ENCODE assay signal across 23 cellular contexts in genomic region chr10:92413011-92413410, GRCh38.
A peak's percentile ranks its signal among the peaks of the same experiment; 100 is the strongest.
DNase-seq lines count a peak whose midpoint lies in the region; ATAC-seq and TF ChIP-seq lines count a peak whose summit lies in the region.
"Had no signal": no experiment of that assay in that cellular context is flagged by ENCODE, and none has a peak within 500 bp of the region (broad histone marks: within the 10 kb centered on the region; RNA-seq: fewer than 3 reads in every experiment).

No MANE protein-coding gene starts in this region.

- POLR2A ChIA-PET in A673 (lab: Charles Lee; ENCODE audit: low non-redundant PET), result no interaction called here

- H3K27ac ChIP-seq in A673 (ENCODE audit: low read depth, low read length, poor library complexity, severe bottlenecking), result no peak overlapping the region
- H3K27ac ChIP-seq: BLaER1, PC-9, SJSA1 had no signal

- no peaks in the 10 kb centered on the region for H3K9me3 ChIP-seq in A673 (ENCODE audit: low read depth, low read length, poor library complexity, severe bottlenecking)
- H3K9me3 ChIP-seq: SJSA1 had no signal

- peaks cover 7% of the 10 kb centered on the region for H3K4me1 ChIP-seq in A673 (ENCODE audit: insufficient read depth, low read length, poor library complexity, severe bottlenecking)
- H3K4me1 ChIP-seq: BLaER1, SJSA1 had no signal

- H3K36me3 ChIP-seq in A673 (ENCODE audit: insufficient read depth, low read length, poor library complexity, severe bottlenecking), result no peaks in the 10 kb centered on the region
- H3K36me3 ChIP-seq: BLaER1, SJSA1 had no signal

- CTCF ChIA-PET in A673 (lab: Charles Lee), result interaction anchor here (0.6 kb wide), 1 partner anchor 180 kb away, joined by 4 read pairs; no protein-coding TSS in a partner anchor

- DNase-seq in A673 (ENCODE audit: low spot score), result peak; percentile 86
- peak; percentile 13 for DNase-seq in DMS79 (lab: John Stamatoyannopoulos, UW)
- DNase-seq in NCI-H82 (lab: John Stamatoyannopoulos, UW), result peak; percentile 97
- peak; percentile 12 for DNase-seq in islet precursor cell
- no peak for DNase-seq in NCI-H446 (lab: John Stamatoyannopoulos, UW)
- DNase-seq: 8988T; CD4-positive, alpha-beta T cell; COR-L47; IMR-90; KG1; MM.1S; NCI-H2029; NCI-H2227 treated with DMSO at 0.1 percent for 48 hours; NCI-H510A treated with DMSO at 0.1 percent for 48 hours; NCI-H774; PC-9; T-cell had no signal

- no peak for TF ChIP-seq CTCF in A673 (conservative IDR thresholded peaks at IDR 0.05; ENCODE audit: low read depth, low read length)

- no peaks in the 10 kb centered on the region for H3K27me3 ChIP-seq in A673 (replicated peaks; ENCODE audit: insufficient read depth, low read depth, low read length, poor library complexity)
- H3K27me3 ChIP-seq: BLaER1, SJSA1 had no signal

- no TSS peak for BruUV-seq in A673 (replicated peaks; lab: Mats Ljungman, UMichigan)

- intact Hi-C loops in A673 (cut with micrococcal nuclease; ENCODE audit: unreplicated experiment), result no loop called here

- no peak overlapping the region for H3K4me3 ChIP-seq in A673 (ENCODE audit: low read depth, low read length, poor library complexity, severe bottlenecking)
- H3K4me3 ChIP-seq: BLaER1, PC-9, SJSA1 had no signal

- ATAC-seq in GM21737 (IDR thresholded peaks at IDR 0.05; ENCODE audit: unreplicated experiment), result no peak
- no peak for ATAC-seq in GM19035 (IDR thresholded peaks at IDR 0.05; ENCODE audit: unreplicated experiment)
- ATAC-seq: HCT116, Right ventricle myocardium inferior, T-cell had no signal

Comparison
In these comparisons a context has a peak if more than half of its experiments do, and no peak if none do; other contexts are left out.
1. DNase-seq: peak in A673 (single experiment), DMS79 (single experiment), NCI-H82 (single experiment) and islet precursor cell (single experiment); none in NCI-H446 (0 of 2).